Comparison of ENCODE assay signal across 1 cellular context in the genomic region with DNA sequence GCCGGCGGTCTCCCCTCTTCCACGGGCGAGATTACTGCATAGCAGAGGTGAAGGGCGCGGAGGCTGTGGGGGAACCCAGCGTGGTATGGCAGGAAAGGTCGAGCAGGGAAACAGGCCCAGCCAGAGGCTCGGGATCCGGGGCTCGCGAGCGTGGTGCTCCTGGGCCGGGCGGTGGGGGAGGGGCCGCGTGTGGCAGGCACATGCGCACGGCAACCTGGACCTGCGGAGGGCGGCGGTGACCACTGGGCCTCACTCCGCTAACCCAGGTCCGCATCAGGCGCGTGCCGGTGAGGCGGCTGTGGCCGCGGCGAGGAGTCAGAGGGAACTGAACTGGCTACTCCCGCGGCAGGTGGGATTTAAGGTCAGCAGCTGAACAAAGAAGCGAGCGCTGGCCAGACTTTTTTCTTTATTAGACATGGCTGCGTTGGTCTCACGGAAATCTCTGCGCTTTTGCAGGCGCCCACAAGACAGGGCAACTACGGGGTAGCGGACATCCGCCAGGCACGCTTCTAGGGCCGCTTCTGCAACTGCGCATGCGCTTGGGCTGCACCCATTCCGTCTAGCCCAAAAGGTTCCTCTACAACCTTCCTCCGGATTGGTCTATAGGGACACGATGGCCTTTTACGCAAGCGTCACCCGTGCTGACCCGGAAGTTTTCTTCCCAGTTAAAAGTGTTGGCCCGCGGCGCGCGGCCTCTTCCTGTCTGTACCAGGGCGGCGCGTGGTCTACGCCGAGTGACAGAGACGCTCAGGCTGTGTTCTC.
TF ChIP-seq lines count a peak whose summit lies in the region.

Gene RPS5, plus strand, starts transcription at position 694 of the 762 bp plus-strand sequence. CDS start 869 bp downstream, outside the sequence.

TF ChIP-seq in HepG2, 621 proteins besides CTCF, POLR2A, EP300 and RAD21 (continued from another document and continues in another):
- TF ChIP-seq, protein P1, sequence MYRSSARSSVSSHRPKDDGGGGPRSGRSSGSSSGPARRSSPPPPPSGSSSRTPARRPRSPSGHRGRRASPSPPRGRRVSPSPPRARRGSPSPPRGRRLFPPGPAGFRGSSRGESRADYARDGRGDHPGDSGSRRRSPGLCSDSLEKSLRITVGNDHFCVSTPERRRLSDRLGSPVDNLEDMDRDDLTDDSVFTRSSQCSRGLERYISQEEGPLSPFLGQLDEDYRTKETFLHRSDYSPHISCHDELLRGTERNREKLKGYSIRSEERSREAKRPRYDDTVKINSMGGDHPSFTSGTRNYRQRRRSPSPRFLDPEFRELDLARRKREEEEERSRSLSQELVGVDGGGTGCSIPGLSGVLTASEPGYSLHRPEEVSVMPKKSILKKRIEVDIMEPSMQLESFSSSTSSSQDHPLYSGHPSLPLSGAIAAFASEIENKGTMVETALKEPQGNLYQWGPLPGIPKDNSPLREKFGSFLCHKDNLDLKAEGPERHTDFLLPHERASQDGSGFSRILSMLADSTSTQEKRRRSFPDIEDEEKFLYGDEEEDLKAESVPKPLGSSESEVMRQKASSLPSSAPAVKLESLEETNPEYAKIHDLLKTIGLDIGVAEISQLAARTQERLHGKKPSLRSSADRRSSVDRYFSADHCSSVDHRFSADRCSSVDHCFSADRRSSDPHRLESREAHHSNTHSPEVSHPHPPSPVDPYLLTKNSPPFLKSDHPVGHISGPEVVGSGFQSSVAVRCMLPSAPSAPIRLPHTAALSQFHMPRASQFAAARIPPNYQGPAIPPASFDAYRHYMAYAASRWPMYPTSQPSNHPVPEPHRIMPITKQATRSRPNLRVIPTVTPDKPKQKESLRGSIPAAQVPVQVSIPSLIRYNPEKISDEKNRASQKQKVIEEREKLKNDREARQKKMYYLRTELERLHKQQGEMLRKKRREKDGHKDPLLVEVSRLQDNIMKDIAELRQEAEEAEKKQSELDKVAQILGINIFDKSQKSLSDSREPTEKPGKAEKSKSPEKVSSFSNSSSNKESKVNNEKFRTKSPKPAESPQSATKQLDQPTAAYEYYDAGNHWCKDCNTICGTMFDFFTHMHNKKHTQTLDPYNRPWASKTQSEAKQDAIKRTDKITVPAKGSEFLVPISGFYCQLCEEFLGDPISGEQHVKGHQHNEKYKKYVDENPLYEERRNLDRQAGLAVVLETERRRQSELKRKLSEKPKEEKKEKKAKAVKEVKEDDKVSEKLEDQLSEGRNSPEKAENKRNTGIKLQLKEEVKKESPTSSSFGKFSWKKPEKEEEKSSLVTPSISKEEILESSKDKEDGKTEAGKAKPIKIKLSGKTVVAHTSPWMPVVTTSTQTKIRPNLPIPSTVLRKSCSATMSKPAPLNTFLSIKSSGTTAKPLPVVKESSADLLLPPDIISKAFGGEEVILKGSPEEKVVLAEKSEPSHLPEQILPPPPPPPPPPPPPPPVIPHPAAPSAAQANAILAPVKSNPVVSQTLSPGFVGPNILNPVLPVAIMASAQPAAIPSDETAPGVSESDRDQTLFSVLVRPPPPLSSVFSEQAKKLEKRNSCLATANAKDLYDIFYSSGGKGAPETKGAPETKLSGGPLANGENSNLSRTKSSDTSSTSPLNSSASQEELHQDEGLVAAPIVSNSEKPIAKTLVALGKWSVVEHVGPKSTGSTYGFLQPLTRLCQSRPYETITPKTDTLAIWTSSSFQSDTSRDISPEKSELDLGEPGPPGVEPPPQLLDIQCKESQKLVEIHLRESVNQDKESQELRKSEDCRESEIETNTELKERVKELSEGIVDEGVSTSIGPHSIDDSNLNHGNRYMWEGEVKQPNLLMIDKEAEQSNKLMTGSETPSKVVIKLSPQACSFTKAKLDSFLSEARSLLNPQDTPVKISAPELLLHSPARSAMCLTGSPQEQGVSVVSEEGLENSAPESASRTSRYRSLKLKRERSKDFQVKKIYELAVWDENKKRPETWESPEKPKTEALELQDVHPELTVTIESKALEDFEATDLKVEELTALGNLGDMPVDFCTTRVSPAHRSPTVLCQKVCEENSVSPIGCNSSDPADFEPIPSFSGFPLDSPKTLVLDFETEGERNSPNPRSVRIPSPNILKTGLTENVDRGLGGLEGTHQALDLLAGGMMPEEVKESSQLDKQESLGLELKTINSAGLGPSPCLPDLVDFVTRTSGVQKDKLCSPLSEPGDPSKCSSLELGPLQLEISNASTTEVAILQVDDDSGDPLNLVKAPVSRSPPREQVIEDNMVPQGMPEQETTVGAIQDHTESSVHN (CRISPR knock-in tag; IDR thresholded peaks at IDR 0.05), result no peak
- no peak for TF ChIP-seq ZNF737 (CRISPR knock-in tag; IDR thresholded peaks at IDR 0.05; ENCODE audit: borderline replicate concordance)
- TF ChIP-seq, protein P2, sequence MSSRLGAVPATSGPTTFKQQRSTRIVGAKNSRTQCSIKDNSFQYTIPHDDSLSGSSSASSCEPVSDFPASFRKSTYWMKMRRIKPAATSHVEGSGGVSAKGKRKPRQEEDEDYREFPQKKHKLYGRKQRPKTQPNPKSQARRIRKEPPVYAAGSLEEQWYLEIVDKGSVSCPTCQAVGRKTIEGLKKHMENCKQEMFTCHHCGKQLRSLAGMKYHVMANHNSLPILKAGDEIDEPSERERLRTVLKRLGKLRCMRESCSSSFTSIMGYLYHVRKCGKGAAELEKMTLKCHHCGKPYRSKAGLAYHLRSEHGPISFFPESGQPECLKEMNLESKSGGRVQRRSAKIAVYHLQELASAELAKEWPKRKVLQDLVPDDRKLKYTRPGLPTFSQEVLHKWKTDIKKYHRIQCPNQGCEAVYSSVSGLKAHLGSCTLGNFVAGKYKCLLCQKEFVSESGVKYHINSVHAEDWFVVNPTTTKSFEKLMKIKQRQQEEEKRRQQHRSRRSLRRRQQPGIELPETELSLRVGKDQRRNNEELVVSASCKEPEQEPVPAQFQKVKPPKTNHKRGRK (CRISPR knock-in tag; IDR thresholded peaks at IDR 0.05), result 0 out of 2 replicates have a peak, but pooled peaks have one; percentile 43
- TF ChIP-seq ZNF83 (CRISPR knock-in tag; IDR thresholded peaks at IDR 0.05; ENCODE audit: borderline replicate concordance), result peak; percentile 95; the same call in 1 of the 2 replicates
- no peak for TF ChIP-seq MBD4 (IDR thresholded peaks at IDR 0.05; ENCODE audit: borderline replicate concordance, low read length)
- TF ChIP-seq NFRKB (IDR thresholded peaks at IDR 0.05), result no peak
- TF ChIP-seq, protein P3, sequence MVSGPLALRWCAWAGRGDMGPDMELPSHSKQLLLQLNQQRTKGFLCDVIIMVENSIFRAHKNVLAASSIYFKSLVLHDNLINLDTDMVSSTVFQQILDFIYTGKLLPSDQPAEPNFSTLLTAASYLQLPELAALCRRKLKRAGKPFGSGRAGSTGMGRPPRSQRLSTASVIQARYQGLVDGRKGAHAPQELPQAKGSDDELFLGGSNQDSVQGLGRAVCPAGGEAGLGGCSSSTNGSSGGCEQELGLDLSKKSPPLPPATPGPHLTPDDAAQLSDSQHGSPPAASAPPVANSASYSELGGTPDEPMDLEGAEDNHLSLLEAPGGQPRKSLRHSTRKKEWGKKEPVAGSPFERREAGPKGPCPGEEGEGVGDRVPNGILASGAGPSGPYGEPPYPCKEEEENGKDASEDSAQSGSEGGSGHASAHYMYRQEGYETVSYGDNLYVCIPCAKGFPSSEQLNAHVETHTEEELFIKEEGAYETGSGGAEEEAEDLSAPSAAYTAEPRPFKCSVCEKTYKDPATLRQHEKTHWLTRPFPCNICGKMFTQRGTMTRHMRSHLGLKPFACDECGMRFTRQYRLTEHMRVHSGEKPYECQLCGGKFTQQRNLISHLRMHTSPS (CRISPR knock-in tag; IDR thresholded peaks at IDR 0.05; ENCODE audit: low read depth), result no peak; the same call in 1 of the 2 replicates
- TF ChIP-seq ZNF564 (CRISPR knock-in tag; IDR thresholded peaks at IDR 0.05), result no peak
- no peak for TF ChIP-seq AGO1 (IDR thresholded peaks at IDR 0.05; ENCODE audit: low read depth, low read length, poor library complexity, severe bottlenecking)
- 0 out of 2 replicates have a peak, but pooled peaks have one; percentile 56 for TF ChIP-seq ZNF383 (CRISPR knock-in tag; IDR thresholded peaks at IDR 0.05; ENCODE audit: borderline replicate concordance)
- TF ChIP-seq ZFP82 (CRISPR knock-in tag; IDR thresholded peaks at IDR 0.05; ENCODE audit: borderline replicate concordance), result peak; percentile 66; the same call in 1 of the 2 replicates
- TF ChIP-seq SMC3 (IDR thresholded peaks at IDR 0.05; ENCODE audit: low read length), result no peak
- TF ChIP-seq NRL (CRISPR knock-in tag; IDR thresholded peaks at IDR 0.05; ENCODE audit: borderline replicate concordance), result peak; percentile 67
- TF ChIP-seq HMG20A (CRISPR knock-in tag; IDR thresholded peaks at IDR 0.05; ENCODE audit: borderline replicate concordance), result no peak
- peak; percentile 52; the same call in 1 of the 2 replicates for TF ChIP-seq SIN3A (IDR thresholded peaks at IDR 0.05; ENCODE audit: borderline replicate concordance, low read depth, low read length)
- no peak for TF ChIP-seq ZNF282 (IDR thresholded peaks at IDR 0.05; ENCODE audit: partially characterized antibody)
- TF ChIP-seq, protein P4, sequence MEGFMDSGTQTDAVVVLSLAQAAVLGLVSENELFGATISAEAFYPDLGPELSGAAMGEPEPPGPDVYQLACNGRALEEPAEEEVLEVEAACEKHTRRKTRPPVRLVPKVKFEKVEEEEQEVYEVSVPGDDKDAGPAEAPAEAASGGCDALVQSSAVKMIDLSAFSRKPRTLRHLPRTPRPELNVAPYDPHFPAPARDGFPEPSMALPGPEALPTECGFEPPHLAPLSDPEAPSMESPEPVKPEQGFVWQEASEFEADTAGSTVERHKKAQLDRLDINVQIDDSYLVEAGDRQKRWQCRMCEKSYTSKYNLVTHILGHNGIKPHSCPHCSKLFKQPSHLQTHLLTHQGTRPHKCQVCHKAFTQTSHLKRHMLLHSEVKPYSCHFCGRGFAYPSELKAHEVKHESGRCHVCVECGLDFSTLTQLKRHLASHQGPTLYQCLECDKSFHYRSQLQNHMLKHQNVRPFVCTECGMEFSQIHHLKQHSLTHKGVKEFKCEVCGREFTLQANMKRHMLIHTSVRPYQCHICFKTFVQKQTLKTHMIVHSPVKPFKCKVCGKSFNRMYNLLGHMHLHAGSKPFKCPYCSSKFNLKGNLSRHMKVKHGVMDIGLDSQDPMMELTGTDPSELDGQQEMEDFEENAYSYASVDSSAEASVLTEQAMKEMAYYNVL (CRISPR knock-in tag; IDR thresholded peaks at IDR 0.05; ENCODE audit: borderline replicate concordance), result no peak; the same call in 1 of the 2 replicates
- no peak for TF ChIP-seq ONECUT2 (CRISPR knock-in tag; IDR thresholded peaks at IDR 0.05)
- TF ChIP-seq, protein P5, sequence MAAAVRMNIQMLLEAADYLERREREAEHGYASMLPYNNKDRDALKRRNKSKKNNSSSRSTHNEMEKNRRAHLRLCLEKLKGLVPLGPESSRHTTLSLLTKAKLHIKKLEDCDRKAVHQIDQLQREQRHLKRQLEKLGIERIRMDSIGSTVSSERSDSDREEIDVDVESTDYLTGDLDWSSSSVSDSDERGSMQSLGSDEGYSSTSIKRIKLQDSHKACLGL (CRISPR knock-in tag; IDR thresholded peaks at IDR 0.05), result peak; percentile 81
- TF ChIP-seq, protein P6, sequence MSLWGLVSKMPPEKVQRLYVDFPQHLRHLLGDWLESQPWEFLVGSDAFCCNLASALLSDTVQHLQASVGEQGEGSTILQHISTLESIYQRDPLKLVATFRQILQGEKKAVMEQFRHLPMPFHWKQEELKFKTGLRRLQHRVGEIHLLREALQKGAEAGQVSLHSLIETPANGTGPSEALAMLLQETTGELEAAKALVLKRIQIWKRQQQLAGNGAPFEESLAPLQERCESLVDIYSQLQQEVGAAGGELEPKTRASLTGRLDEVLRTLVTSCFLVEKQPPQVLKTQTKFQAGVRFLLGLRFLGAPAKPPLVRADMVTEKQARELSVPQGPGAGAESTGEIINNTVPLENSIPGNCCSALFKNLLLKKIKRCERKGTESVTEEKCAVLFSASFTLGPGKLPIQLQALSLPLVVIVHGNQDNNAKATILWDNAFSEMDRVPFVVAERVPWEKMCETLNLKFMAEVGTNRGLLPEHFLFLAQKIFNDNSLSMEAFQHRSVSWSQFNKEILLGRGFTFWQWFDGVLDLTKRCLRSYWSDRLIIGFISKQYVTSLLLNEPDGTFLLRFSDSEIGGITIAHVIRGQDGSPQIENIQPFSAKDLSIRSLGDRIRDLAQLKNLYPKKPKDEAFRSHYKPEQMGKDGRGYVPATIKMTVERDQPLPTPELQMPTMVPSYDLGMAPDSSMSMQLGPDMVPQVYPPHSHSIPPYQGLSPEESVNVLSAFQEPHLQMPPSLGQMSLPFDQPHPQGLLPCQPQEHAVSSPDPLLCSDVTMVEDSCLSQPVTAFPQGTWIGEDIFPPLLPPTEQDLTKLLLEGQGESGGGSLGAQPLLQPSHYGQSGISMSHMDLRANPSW (CRISPR knock-in tag; IDR thresholded peaks at IDR 0.05; ENCODE audit: borderline replicate concordance), result peak; percentile 84; the same call in 1 of the 2 replicates
- peak; percentile 69 for TF ChIP-seq CHD2 (IDR thresholded peaks at IDR 0.05; ENCODE audit: low read depth, low read length)
- peak; percentile 47; the same call in 1 of the 2 replicates for TF ChIP-seq ESRRA (CRISPR knock-in tag; IDR thresholded peaks at IDR 0.05; ENCODE audit: low read depth)
- peak; percentile 88 for TF ChIP-seq CREB1 (IDR thresholded peaks at IDR 0.05)
- peak; percentile 95 for TF ChIP-seq CREB1 (CRISPR knock-in tag; IDR thresholded peaks at IDR 0.05)
- peak; percentile 84 for TF ChIP-seq ZNF431 (CRISPR knock-in tag; IDR thresholded peaks at IDR 0.05; ENCODE audit: borderline replicate concordance, low read depth)
- TF ChIP-seq PAX8 (CRISPR knock-in tag; IDR thresholded peaks at IDR 0.05; ENCODE audit: borderline replicate concordance), result no peak
- TF ChIP-seq EEA1 (CRISPR knock-in tag; IDR thresholded peaks at IDR 0.05; ENCODE audit: borderline replicate concordance), result peak; percentile 98
- TF ChIP-seq, protein P7, sequence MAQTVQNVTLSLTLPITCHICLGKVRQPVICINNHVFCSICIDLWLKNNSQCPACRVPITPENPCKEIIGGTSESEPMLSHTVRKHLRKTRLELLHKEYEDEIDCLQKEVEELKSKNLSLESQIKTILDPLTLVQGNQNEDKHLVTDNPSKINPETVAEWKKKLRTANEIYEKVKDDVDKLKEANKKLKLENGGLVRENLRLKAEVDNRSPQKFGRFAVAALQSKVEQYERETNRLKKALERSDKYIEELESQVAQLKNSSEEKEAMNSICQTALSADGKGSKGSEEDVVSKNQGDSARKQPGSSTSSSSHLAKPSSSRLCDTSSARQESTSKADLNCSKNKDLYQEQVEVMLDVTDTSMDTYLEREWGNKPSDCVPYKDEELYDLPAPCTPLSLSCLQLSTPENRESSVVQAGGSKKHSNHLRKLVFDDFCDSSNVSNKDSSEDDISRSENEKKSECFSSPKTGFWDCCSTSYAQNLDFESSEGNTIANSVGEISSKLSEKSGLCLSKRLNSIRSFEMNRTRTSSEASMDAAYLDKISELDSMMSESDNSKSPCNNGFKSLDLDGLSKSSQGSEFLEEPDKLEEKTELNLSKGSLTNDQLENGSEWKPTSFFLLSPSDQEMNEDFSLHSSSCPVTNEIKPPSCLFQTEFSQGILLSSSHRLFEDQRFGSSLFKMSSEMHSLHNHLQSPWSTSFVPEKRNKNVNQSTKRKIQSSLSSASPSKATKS (CRISPR knock-in tag; IDR thresholded peaks at IDR 0.05), result no peak
- TF ChIP-seq, protein P8, sequence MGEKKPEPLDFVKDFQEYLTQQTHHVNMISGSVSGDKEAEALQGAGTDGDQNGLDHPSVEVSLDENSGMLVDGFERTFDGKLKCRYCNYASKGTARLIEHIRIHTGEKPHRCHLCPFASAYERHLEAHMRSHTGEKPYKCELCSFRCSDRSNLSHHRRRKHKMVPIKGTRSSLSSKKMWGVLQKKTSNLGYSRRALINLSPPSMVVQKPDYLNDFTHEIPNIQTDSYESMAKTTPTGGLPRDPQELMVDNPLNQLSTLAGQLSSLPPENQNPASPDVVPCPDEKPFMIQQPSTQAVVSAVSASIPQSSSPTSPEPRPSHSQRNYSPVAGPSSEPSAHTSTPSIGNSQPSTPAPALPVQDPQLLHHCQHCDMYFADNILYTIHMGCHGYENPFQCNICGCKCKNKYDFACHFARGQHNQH (CRISPR knock-in tag; IDR thresholded peaks at IDR 0.05), result peak; percentile 76
- TF ChIP-seq GLI4 (CRISPR knock-in tag; IDR thresholded peaks at IDR 0.05; ENCODE audit: borderline replicate concordance), result peak; percentile 93; the same call in 1 of the 2 replicates
- TF ChIP-seq ZNF569 (CRISPR knock-in tag; IDR thresholded peaks at IDR 0.05; ENCODE audit: borderline replicate concordance), result 0 out of 2 replicates have a peak, but pooled peaks have one; percentile 16
